1 cellular context compared by ENCODE assay signal in genomic region chr18:3012920-3013810, GRCh38.
A peak's percentile ranks its signal among the peaks of the same experiment; 100 is the strongest.
TF ChIP-seq lines count a peak whose summit lies in the region.

A gene with protein sequence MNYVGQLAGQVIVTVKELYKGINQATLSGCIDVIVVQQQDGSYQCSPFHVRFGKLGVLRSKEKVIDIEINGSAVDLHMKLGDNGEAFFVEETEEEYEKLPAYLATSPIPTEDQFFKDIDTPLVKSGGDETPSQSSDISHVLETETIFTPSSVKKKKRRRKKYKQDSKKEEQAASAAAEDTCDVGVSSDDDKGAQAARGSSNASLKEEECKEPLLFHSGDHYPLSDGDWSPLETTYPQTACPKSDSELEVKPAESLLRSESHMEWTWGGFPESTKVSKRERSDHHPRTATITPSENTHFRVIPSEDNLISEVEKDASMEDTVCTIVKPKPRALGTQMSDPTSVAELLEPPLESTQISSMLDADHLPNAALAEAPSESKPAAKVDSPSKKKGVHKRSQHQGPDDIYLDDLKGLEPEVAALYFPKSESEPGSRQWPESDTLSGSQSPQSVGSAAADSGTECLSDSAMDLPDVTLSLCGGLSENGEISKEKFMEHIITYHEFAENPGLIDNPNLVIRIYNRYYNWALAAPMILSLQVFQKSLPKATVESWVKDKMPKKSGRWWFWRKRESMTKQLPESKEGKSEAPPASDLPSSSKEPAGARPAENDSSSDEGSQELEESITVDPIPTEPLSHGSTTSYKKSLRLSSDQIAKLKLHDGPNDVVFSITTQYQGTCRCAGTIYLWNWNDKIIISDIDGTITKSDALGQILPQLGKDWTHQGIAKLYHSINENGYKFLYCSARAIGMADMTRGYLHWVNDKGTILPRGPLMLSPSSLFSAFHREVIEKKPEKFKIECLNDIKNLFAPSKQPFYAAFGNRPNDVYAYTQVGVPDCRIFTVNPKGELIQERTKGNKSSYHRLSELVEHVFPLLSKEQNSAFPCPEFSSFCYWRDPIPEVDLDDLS (minus strand): TSS chr18:3013144. CDS start chr18:2960840, 52,304 bp downstream.

TF ChIP-seq in HepG2, 621 proteins besides CTCF, POLR2A, EP300 and RAD21 (continued from another document and continues in another):
- TF ChIP-seq AFF4 (CRISPR knock-in tag; IDR thresholded peaks at IDR 0.05) (no peak), ZNF773 (CRISPR knock-in tag; IDR thresholded peaks at IDR 0.05; ENCODE audit: borderline replicate concordance) (0 out of 2 replicates have a peak, but pooled peaks have one; percentile 33), NFYC (CRISPR knock-in tag; IDR thresholded peaks at IDR 0.05) (no peak), KDM1A (CRISPR knock-in tag; IDR thresholded peaks at IDR 0.05) (no peak), SAP130 (CRISPR knock-in tag; IDR thresholded peaks at IDR 0.05; ENCODE audit: low read depth) (peak; percentile 65), UBTF (CRISPR knock-in tag; IDR thresholded peaks at IDR 0.05) (peak; percentile 82; the same call in 1 of the 2 replicates), ARID3A (IDR thresholded peaks at IDR 0.05; ENCODE audit: low read depth, low read length) (0 out of 2 replicates have a peak, but pooled peaks have one; percentile 31), SALL2 (CRISPR knock-in tag; IDR thresholded peaks at IDR 0.05) (no peak), TFDP2 (CRISPR knock-in tag; IDR thresholded peaks at IDR 0.05) (peak; percentile 8; the same call in 1 of the 2 replicates), NR2F6 (IDR thresholded peaks at IDR 0.05) (no peak), NR2F6 (CRISPR knock-in tag; IDR thresholded peaks at IDR 0.05) (no peak), MED13 (CRISPR knock-in tag; IDR thresholded peaks at IDR 0.05) (0 out of 2 replicates have a peak, but pooled peaks have one; percentile 8), ZSCAN25 (CRISPR knock-in tag; IDR thresholded peaks at IDR 0.05) (no peak), ASH2L (IDR thresholded peaks at IDR 0.05; ENCODE audit: insufficient read length, low read depth, low read length) (peak; percentile 6), RFX3 (CRISPR knock-in tag; IDR thresholded peaks at IDR 0.05) (peak; percentile 91), FOXM1 (CRISPR knock-in tag; IDR thresholded peaks at IDR 0.05) (no peak), CHD4 (IDR thresholded peaks at IDR 0.05; ENCODE audit: borderline replicate concordance, low read length) (no peak), ZNF235 (CRISPR knock-in tag; IDR thresholded peaks at IDR 0.05; ENCODE audit: borderline replicate concordance) (0 out of 2 replicates have a peak, but pooled peaks have one; percentile 28), SP5 (CRISPR knock-in tag; IDR thresholded peaks at IDR 0.05; ENCODE audit: borderline replicate concordance, low read depth) (peak; percentile 26; the same call in 1 of the 2 replicates), ZNF546 (CRISPR knock-in tag; conservative IDR thresholded peaks at IDR 0.05) (no peak), KLF12 (CRISPR knock-in tag; IDR thresholded peaks at IDR 0.05; ENCODE audit: borderline replicate concordance) (no peak), ZSCAN12 (CRISPR knock-in tag; IDR thresholded peaks at IDR 0.05) (no peak), SALL1 (CRISPR knock-in tag; IDR thresholded peaks at IDR 0.05) (no peak), ZFP91 (CRISPR knock-in tag; IDR thresholded peaks at IDR 0.05; ENCODE audit: borderline replicate concordance) (peak; percentile 10; the same call in 1 of the 2 replicates), ZNF260 (CRISPR knock-in tag; IDR thresholded peaks at IDR 0.05; ENCODE audit: borderline replicate concordance, low read depth) (no peak), REPIN1 (CRISPR knock-in tag; IDR thresholded peaks at IDR 0.05; ENCODE audit: borderline replicate concordance, low read depth) (no peak)
- TF ChIP-seq, protein P1, sequence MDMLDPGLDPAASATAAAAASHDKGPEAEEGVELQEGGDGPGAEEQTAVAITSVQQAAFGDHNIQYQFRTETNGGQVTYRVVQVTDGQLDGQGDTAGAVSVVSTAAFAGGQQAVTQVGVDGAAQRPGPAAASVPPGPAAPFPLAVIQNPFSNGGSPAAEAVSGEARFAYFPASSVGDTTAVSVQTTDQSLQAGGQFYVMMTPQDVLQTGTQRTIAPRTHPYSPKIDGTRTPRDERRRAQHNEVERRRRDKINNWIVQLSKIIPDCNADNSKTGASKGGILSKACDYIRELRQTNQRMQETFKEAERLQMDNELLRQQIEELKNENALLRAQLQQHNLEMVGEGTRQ (IDR thresholded peaks at IDR 0.05; ENCODE audit: low read depth, low read length) = peak; percentile 89
- TF ChIP-seq, protein P1 (CRISPR knock-in tag; IDR thresholded peaks at IDR 0.05; ENCODE audit: borderline replicate concordance) = peak; percentile 88; the same call in 1 of the 2 replicates
- TF ChIP-seq, protein P2, sequence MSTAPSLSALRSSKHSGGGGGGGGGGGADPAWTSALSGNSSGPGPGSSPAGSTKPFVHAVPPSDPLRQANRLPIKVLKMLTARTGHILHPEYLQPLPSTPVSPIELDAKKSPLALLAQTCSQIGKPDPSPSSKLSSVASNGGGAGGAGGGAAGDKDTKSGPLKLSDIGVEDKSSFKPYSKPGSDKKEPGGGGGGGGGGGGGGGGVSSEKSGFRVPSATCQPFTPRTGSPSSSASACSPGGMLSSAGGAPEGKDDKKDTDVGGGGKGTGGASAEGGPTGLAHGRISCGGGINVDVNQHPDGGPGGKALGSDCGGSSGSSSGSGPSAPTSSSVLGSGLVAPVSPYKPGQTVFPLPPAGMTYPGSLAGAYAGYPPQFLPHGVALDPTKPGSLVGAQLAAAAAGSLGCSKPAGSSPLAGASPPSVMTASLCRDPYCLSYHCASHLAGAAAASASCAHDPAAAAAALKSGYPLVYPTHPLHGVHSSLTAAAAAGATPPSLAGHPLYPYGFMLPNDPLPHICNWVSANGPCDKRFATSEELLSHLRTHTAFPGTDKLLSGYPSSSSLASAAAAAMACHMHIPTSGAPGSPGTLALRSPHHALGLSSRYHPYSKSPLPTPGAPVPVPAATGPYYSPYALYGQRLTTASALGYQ (CRISPR knock-in tag; IDR thresholded peaks at IDR 0.05) = 0 out of 2 replicates have a peak, but pooled peaks have one; percentile 25
- TF ChIP-seq, protein P3, sequence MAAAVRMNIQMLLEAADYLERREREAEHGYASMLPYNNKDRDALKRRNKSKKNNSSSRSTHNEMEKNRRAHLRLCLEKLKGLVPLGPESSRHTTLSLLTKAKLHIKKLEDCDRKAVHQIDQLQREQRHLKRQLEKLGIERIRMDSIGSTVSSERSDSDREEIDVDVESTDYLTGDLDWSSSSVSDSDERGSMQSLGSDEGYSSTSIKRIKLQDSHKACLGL (CRISPR knock-in tag; IDR thresholded peaks at IDR 0.05) = peak; percentile 31; the same call in 1 of the 2 replicates
- TF ChIP-seq, protein P4, sequence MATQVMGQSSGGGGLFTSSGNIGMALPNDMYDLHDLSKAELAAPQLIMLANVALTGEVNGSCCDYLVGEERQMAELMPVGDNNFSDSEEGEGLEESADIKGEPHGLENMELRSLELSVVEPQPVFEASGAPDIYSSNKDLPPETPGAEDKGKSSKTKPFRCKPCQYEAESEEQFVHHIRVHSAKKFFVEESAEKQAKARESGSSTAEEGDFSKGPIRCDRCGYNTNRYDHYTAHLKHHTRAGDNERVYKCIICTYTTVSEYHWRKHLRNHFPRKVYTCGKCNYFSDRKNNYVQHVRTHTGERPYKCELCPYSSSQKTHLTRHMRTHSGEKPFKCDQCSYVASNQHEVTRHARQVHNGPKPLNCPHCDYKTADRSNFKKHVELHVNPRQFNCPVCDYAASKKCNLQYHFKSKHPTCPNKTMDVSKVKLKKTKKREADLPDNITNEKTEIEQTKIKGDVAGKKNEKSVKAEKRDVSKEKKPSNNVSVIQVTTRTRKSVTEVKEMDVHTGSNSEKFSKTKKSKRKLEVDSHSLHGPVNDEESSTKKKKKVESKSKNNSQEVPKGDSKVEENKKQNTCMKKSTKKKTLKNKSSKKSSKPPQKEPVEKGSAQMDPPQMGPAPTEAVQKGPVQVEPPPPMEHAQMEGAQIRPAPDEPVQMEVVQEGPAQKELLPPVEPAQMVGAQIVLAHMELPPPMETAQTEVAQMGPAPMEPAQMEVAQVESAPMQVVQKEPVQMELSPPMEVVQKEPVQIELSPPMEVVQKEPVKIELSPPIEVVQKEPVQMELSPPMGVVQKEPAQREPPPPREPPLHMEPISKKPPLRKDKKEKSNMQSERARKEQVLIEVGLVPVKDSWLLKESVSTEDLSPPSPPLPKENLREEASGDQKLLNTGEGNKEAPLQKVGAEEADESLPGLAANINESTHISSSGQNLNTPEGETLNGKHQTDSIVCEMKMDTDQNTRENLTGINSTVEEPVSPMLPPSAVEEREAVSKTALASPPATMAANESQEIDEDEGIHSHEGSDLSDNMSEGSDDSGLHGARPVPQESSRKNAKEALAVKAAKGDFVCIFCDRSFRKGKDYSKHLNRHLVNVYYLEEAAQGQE (IDR thresholded peaks at IDR 0.05; ENCODE audit: borderline replicate concordance in 1 of 2, low read depth in 1 of 2, low read length in 2 of 2) = peak in 1 of 2 experiments; percentile 8; a peak in 1 of 4 replicates
